Comparison of ENCODE assay signal across 15 cellular contexts in the genomic region with DNA sequence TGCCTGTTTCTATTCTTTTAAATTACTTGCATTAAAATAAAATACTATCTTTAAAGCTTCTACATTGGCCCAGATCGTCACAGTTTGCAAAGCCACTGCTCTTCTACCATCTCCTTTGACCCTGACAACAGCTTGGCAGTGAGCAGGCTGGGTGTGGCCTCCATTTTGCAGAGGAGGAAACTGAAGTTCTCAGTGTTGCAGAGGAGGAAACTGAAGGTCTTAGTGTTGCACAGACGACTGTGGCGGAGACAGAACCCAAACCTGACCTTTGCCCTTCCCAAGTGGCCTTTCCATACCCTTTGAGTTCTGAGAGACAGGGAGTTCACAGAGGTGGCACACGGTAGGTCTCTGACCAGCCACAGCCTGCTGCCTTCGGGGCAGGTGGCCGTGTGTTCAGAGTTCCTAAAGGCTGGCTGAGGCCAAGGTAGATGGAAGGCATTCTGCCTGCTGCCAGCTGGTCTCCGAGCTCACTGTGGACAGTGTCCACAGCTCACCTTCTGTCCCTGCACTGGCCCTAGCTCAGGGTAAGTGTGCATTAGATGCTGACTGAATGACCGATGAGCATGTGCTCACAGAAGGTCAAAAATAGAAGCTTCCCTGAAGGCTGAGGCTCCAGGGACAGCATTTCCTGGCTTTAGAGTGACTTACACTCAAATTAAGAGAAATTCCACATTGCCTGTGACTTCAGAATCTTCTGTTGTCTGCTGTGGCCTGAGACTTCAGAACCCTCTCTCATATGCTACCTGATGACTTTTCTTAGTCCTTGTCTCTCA.
"Had no signal": no experiment of that assay in that cellular context is flagged by ENCODE, and none has a peak within 500 bp of the region (broad histone marks: within the 10 kb centered on the region; RNA-seq: fewer than 3 reads in every experiment).

No MANE protein-coding gene starts in this region.

- DNase-seq: activated CD4-positive, alpha-beta T cell treated with anti-CD3 and anti-CD28 coated beads, Interleukin-2, amount 50 U/mL, for 1 hour; activated naive CD4-positive, alpha-beta T cell treated with anti-CD3 and anti-CD28 coated beads, Interleukin-2, amount 50 U/mL, for 16 hours; activated T-cell treated with anti-CD3 and anti-CD28 coated beads, Interleukin-2, amount 50 U/mL, for 1 hour; erythroblast; hippocampal formation; kidney; left ventricle myocardium superior; stimulated activated CD4-positive, alpha-beta T cell treated with anti-CD3 and anti-CD28 coated beads, Interleukin-12 subunit alpha, Interleukin-12 subunit beta, amount 100 ng/mL, for 4 hours; stimulated activated CD4-positive, alpha-beta T cell treated with anti-CD3 and anti-CD28 coated beads, Interleukin-2, amount 100 ng/mL, for 24 hours had no signal

- H3K9me3 ChIP-seq: gastroesophageal sphincter, thoracic aorta had no signal

- H3K27me3 ChIP-seq: gastroesophageal sphincter had no signal

- H3K4me1 Mint-ChIP-seq: memory B cell had no signal

- H3K27ac ChIP-seq: gastroesophageal sphincter, thoracic aorta had no signal

- H3K36me3 Mint-ChIP-seq: memory B cell had no signal

- H3K9me3 Mint-ChIP-seq: memory B cell; nephron; T-helper 2 cell treated with Interferon-gamma antibody and Interleukin-4, amounts not matched to agents 5 μg/mL and 100 μg/mL, for 36 hours had no signal

- H3K4me3 ChIP-seq: gastroesophageal sphincter, thoracic aorta had no signal

- ATAC-seq: activated CD4-positive, CD25-positive, alpha-beta regulatory T cell treated with anti-CD3 and anti-CD28 coated beads, Interleukin-2, amount 50 U/mL, for 24 hours; gastroesophageal sphincter; left ventricle myocardium superior had no signal

- H3K27ac Mint-ChIP-seq: memory B cell; T-helper 2 cell treated with Interferon-gamma antibody and Interleukin-4, amounts not matched to agents 5 μg/mL and 100 μg/mL, for 36 hours had no signal

- H3K4me1 ChIP-seq: gastroesophageal sphincter had no signal

- H3K36me3 ChIP-seq: gastroesophageal sphincter, thoracic aorta had no signal

- H3K4me3 Mint-ChIP-seq: memory B cell; nephron; T-helper 2 cell treated with Interferon-gamma antibody and Interleukin-4, amounts not matched to agents 5 μg/mL and 100 μg/mL, for 36 hours had no signal
